In genomic region chr6:5567352-5567751, GRCh38 we compare ENCODE assay signal across 26 cellular contexts.
DNase-seq lines count a peak whose midpoint lies in the region; ATAC-seq and TF ChIP-seq lines count a peak whose summit lies in the region.
"Had no signal": no experiment of that assay in that cellular context is flagged by ENCODE, and none has a peak within 500 bp of the region (broad histone marks: within the 10 kb centered on the region; RNA-seq: fewer than 3 reads in every experiment).

No MANE protein-coding gene starts in this region.

- no peak overlapping the region for H3K27ac Mint-ChIP-seq in CD4-positive, alpha-beta memory T cell
- H3K27ac Mint-ChIP-seq: activated CD4-positive, alpha-beta T cell treated with anti-CD3 and anti-CD28 coated beads, Interleukin-2, amount 10 ng/mL, durations not matched to agents 24 days and 14 days; activated naive CD4-positive, alpha-beta T cell treated with anti-CD3 and anti-CD28 coated beads, Interleukin-2, amount 50 U/mL, for 24 hours; activated T-helper 1 cell treated with anti-CD3 and anti-CD28 coated beads, Interleukin-12 subunit alpha, Interleukin-12 subunit beta, Interleukin-2, Interleukin-4 antibody, amounts not matched to agents 30 ng/mL and 10 ng/mL and 1 ng/mL, durations not matched to agents 14 hours and 24 hours and 36 hours had no signal

- TF ChIP-seq CTCF in GM12865 (IDR thresholded peaks at IDR 0.05; ENCODE audit: insufficient read depth, low read depth, low read length, missing control alignments) (no peak), right atrium auricular region (IDR thresholded peaks at IDR 0.05) (no peak)

- peaks cover 10 to 46% of the 10 kb centered on the region in 2 donors for H3K36me3 Mint-ChIP-seq in CD4-positive, alpha-beta memory T cell

- no peaks in the 10 kb centered on the region for H3K36me3 ChIP-seq in CD4-positive, alpha-beta memory T cell (ENCODE audit: insufficient read depth, low read length)
- H3K36me3 ChIP-seq in right atrium auricular region: no peaks in the 10 kb centered on the region
- no peaks in the 10 kb centered on the region for H3K36me3 ChIP-seq in Karpas-422 (ENCODE audit: insufficient read depth, low read length)
- H3K36me3 ChIP-seq: BE2C, cardiac muscle cell, left lung, upper lobe of right lung had no signal

- no peaks in the 10 kb centered on the region for H3K4me1 ChIP-seq in CD4-positive, alpha-beta memory T cell (ENCODE audit: insufficient read depth, low read length)
- no peaks in the 10 kb centered on the region for H3K4me1 ChIP-seq in right atrium auricular region
- H3K4me1 ChIP-seq in Karpas-422 (ENCODE audit: low read length): no peaks in the 10 kb centered on the region
- H3K4me1 ChIP-seq: A549, BE2C, Caco-2, left lung, upper lobe of right lung had no signal

- 0 out of 2 replicates have a peak, but pooled peaks cover 6% of the 10 kb centered on the region for H4K20me1 ChIP-seq in Karpas-422 (ENCODE audit: insufficient read depth, low read depth, low read length)

- peaks cover 7 to 25% (median 13%) of the 10 kb centered on the region in 4 donors for H3K4me1 Mint-ChIP-seq in CD4-positive, alpha-beta memory T cell

- H3K4me2 ChIP-seq in Karpas-422 (ENCODE audit: low read depth, low read length, poor library complexity, severe bottlenecking): no peak overlapping the region
- H3K4me2 ChIP-seq: A549, SK-N-SH had no signal

- intact Hi-C loops in CD4-positive, alpha-beta memory T cell (cut with micrococcal nuclease): no loop called here

- H3K4me3 ChIP-seq in GM12865 (ENCODE audit: low read depth, low read length) (peak overlapping the region; percentile 41), right atrium auricular region (no peak overlapping the region), Karpas-422 (ENCODE audit: low read length) (no peak overlapping the region)
- no peak overlapping the region for H3K4me3 ChIP-seq in CD4-positive, alpha-beta memory T cell (ENCODE audit: low read length in 2 of 2)
- H3K4me3 ChIP-seq: A549, cardiac muscle cell, left lung, upper lobe of right lung had no signal

- no peaks in the 10 kb centered on the region for H3K79me2 ChIP-seq in Karpas-422 (ENCODE audit: low read length)

- no peak overlapping the region for H3K9ac ChIP-seq in Karpas-422 (ENCODE audit: low read length)
- H3K9ac ChIP-seq: SK-N-SH had no signal

- no peaks in the 10 kb centered on the region for H3K9me2 ChIP-seq in Karpas-422 (replicated peaks; ENCODE audit: insufficient read depth, low read length)
- H3K9me2 ChIP-seq: SK-N-SH had no signal

- CTCF ChIA-PET in CD4-positive, alpha-beta memory T cell (lab: Charles Lee; ENCODE audit: partially characterized antibody): no interaction called here

- H3K27ac ChIP-seq in CD4-positive, alpha-beta memory T cell (ENCODE audit: low read depth, low read length): no peak overlapping the region
- H3K27ac ChIP-seq in right atrium auricular region: no peak overlapping the region
- no peak overlapping the region for H3K27ac ChIP-seq in Karpas-422 (ENCODE audit: low read length)
- H3K27ac ChIP-seq: A549, left lung, upper lobe of right lung, VCaP had no signal

- no peaks in the 10 kb centered on the region for H3K27me3 ChIP-seq in CD4-positive, alpha-beta memory T cell (ENCODE audit: insufficient read depth, low read length)
- H3K27me3 ChIP-seq in right atrium auricular region (no peaks in the 10 kb centered on the region), Karpas-422 (ENCODE audit: low read length) (no peaks in the 10 kb centered on the region)
- H3K27me3 ChIP-seq: BE2C, cardiac muscle cell, left lung, upper lobe of right lung had no signal

- H3K9me3 ChIP-seq in CD4-positive, alpha-beta memory T cell (ENCODE audit: control insufficient read depth in 1 of 2, low read length in 2 of 2): no peaks in the 10 kb centered on the region
- no peaks in the 10 kb centered on the region for H3K9me3 ChIP-seq in right atrium auricular region
- no peaks in the 10 kb centered on the region for H3K9me3 ChIP-seq in Karpas-422 (ENCODE audit: low read length)
- H3K9me3 ChIP-seq: A549, BE2C, Caco-2, left lung, SK-N-SH, upper lobe of right lung had no signal

- DNase-seq in GM12865 (ENCODE audit: low read depth) (peak; percentile 62), right atrium auricular region (ENCODE audit: low spot score) (no peak), Karpas-422 (no peak)
- DNase-seq in activated CD8-positive, alpha-beta memory T cell treated with anti-CD3 and anti-CD28 coated beads for 24 hours: no peak
- no peak for DNase-seq in CD4-positive, alpha-beta memory T cell
- DNase-seq: activated CD4-positive, alpha-beta T cell treated with anti-CD3 and anti-CD28 coated beads, Interleukin-2, amount 10 ng/mL, durations not matched to agents 24 days and 14 days; aorta; BE2C; Caco-2; DND-41; hypothalamus; IMR-90; left lung; NCI-H1092 treated with DMSO at 0.1 percent for 48 hours; NCI-H187 treated with DMSO at 0.1 percent for 48 hours; NCI-H69; SK-N-SH; upper lobe of right lung had no signal

- no peak overlapping the region for H2AFZ ChIP-seq in Karpas-422 (ENCODE audit: low read length)

- no peak overlapping the region for H3K4me3 Mint-ChIP-seq in CD4-positive, alpha-beta memory T cell
- H3K4me3 Mint-ChIP-seq: activated CD4-positive, alpha-beta T cell treated with anti-CD3 and anti-CD28 coated beads, Interleukin-2, amount 10 ng/mL, durations not matched to agents 24 days and 14 days; activated naive CD4-positive, alpha-beta T cell treated with anti-CD3 and anti-CD28 coated beads, Interleukin-2, amount 50 U/mL, for 24 hours; activated T-helper 1 cell treated with anti-CD3 and anti-CD28 coated beads, Interleukin-12 subunit alpha, Interleukin-12 subunit beta, Interleukin-2, Interleukin-4 antibody, amounts not matched to agents 30 ng/mL and 10 ng/mL and 1 ng/mL, durations not matched to agents 14 hours and 24 hours and 36 hours had no signal

- ATAC-seq in GM18868 (IDR thresholded peaks at IDR 0.05; ENCODE audit: unreplicated experiment) (peak; percentile 75), HG02852 (IDR thresholded peaks at IDR 0.05; ENCODE audit: unreplicated experiment) (peak; percentile 70), HG03565 (IDR thresholded peaks at IDR 0.05; ENCODE audit: unreplicated experiment) (peak; percentile 67)
- ATAC-seq: A549, left lung, upper lobe of right lung had no signal

- peaks cover 0 to 3% (median 0%) of the 10 kb centered on the region in 8 donors for H3K9me3 Mint-ChIP-seq in CD4-positive, alpha-beta memory T cell

- POLR2A ChIA-PET in CD4-positive, alpha-beta memory T cell (lab: Charles Lee; ENCODE audit: partially characterized antibody): no interaction called here

- H3K27me3 Mint-ChIP-seq in CD4-positive, alpha-beta memory T cell: no peaks in the 10 kb centered on the region
- H3K27me3 Mint-ChIP-seq: activated CD4-positive, alpha-beta T cell treated with anti-CD3 and anti-CD28 coated beads, Interleukin-2, amount 10 ng/mL, durations not matched to agents 24 days and 14 days; activated naive CD4-positive, alpha-beta T cell treated with anti-CD3 and anti-CD28 coated beads, Interleukin-2, amount 50 U/mL, for 24 hours had no signal
